ENCODE assay signal across 8 cellular contexts in the genomic region with DNA sequence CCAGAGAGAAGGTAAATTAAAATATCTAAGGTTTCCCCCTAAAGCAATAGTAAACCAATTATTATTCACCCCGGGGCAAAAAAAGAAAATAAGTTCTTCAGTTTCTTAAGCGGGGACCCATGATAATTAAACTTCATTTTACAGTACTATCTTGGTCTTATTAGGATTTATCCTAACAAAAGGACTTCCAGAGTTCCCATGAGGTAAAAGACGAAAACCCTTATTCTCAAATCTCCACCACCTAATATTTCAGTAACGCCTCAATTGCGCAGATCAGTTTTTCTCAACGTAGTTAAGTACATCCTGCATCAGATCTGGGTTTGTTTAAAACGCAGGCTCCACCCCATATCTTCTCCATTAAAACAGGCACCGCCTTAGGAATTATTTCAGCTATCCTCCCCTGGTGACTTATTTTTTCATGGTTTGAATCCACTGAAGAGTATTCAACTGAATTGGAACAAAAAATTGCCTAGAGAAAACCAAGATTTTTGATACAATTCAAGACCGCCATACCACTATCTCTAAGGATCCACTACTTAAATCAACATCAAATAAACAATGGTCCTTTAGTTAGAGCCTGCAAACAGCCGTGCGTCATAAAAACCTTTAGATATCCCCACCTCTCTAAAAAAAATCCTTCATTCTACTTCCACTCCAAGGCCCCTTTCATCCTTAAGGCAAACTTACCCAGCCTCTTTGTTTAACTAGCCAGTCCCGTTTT. TPM values are rescaled to one million over a fixed set of nuclear protein-coding genes. Genes with fewer than 3 reads are reported as not detected.
DNase-seq lines count a peak whose midpoint lies in the region; ATAC-seq and FAIRE-seq lines count a peak whose summit lies in the region.

No MANE protein-coding gene starts in this region.

- CTCF ChIA-PET in activated CD4-positive, alpha-beta T cell treated with anti-CD3 and anti-CD28 coated beads for 36 hours (lab: Charles Lee) = interaction anchor here (0.9 to 26.4 kb wide), 3 partner anchors 14 to 345 kb away, joined by 4 to 461 read pairs (median 239); a partner anchor contains a TSS

- H3K4me1 ChIP-seq in esophagus (ENCODE audit: control insufficient read depth in 2 of 2, insufficient read depth in 2 of 2, low read length in 1 of 2) = peaks cover 0 to 5% of the 10 kb centered on the region in 2 donors

- H3K27ac ChIP-seq in esophagus (ENCODE audit: low read depth in 2 of 2, low read length in 1 of 2) = peak overlapping the region; percentile 99 to 100

- H3K4me3 Mint-ChIP-seq in activated CD4-positive, alpha-beta T cell treated with anti-CD3 and anti-CD28 coated beads for 36 hours = peak overlapping the region; percentile 95

- peaks cover 2 to 19% of the 10 kb centered on the region in 2 donors for H3K36me3 ChIP-seq in esophagus (ENCODE audit: control insufficient read depth in 2 of 2, insufficient read depth in 2 of 2, low read length in 1 of 2)

- peak overlapping the region; percentile 91 to 95 for H3K4me3 ChIP-seq in esophagus (ENCODE audit: low read depth in 1 of 2, low read length in 2 of 2)

- intact Hi-C loops in activated CD4-positive, alpha-beta T cell treated with anti-CD3 and anti-CD28 coated beads for 36 hours (cut with DNase I, micrococcal nuclease) = loop anchor here (1.0 to 5.0 kb wide), 5 partner anchors 10 to 705 kb away; a partner anchor contains a TSS

- no peak for ATAC-seq in activated CD4-positive, alpha-beta T cell treated with anti-CD3 and anti-CD28 coated beads for 36 hours
- no peak for ATAC-seq in HG03457 (IDR thresholded peaks at IDR 0.05; ENCODE audit: unreplicated experiment)

- H3K27me3 Mint-ChIP-seq in activated CD4-positive, alpha-beta T cell treated with anti-CD3 and anti-CD28 coated beads for 36 hours = no peaks in the 10 kb centered on the region

- H3K27me3 ChIP-seq in esophagus (ENCODE audit: control insufficient read depth in 1 of 2, insufficient read depth in 2 of 2, low read length in 2 of 2) = no peaks in the 10 kb centered on the region

- POLR2A ChIA-PET in activated CD4-positive, alpha-beta T cell treated with anti-CD3 and anti-CD28 coated beads for 36 hours (lab: Charles Lee) = interaction anchor here (0.7 to 11.8 kb wide), 6 partner anchors 9 to 51 kb away, joined by 3 to 333 read pairs (median 38); a partner anchor contains a TSS

- DNase-seq in activated CD4-positive, alpha-beta T cell treated with anti-CD3 and anti-CD28 coated beads for 36 hours = no peak
- no peak for DNase-seq in activated CD4-positive, alpha-beta T cell treated with anti-CD3 and anti-CD28 coated beads, Interleukin-2, amount 50 U/mL, for 4 hours
- DNase-seq in SK-MEL-5 (ENCODE audit: low read depth, low spot score) (peak; percentile 64), pons (ENCODE audit: low spot score) (peak; percentile 31), HTR-8/SVneo (ENCODE audit: insufficient read length, low spot score) (no peak), NCI-H446 (lab: John Stamatoyannopoulos, UW) (no peak)

- H3K4me1 Mint-ChIP-seq in activated CD4-positive, alpha-beta T cell treated with anti-CD3 and anti-CD28 coated beads for 36 hours = peaks cover 38% of the 10 kb centered on the region

- H3K9me3 Mint-ChIP-seq in activated CD4-positive, alpha-beta T cell treated with anti-CD3 and anti-CD28 coated beads for 36 hours (ENCODE audit: low read depth) = no peaks in the 10 kb centered on the region

- no peaks in the 10 kb centered on the region for H3K9me3 ChIP-seq in esophagus (ENCODE audit: control insufficient read depth in 2 of 2, insufficient read depth in 1 of 2, low read depth in 1 of 2, low read length in 1 of 2)

- 0 to 1% methylated on average over 12 of the region's 12 CpGs for WGBS in esophagus, 2 donors

- in situ Hi-C loops in SK-MEL-5 (cut with HindIII; ENCODE audit: low pct_unique_long_range_greater_than_20kb, low sequenced_read_pairs) = loop anchor here (10.0 kb wide), 1 partner anchor 67 kb away; no protein-coding TSS in a partner anchor

- no peak for FAIRE-seq in HTR-8/SVneo (lab: Jason Lieb, UNC)

- peaks cover 70% of the 10 kb centered on the region for H3K36me3 Mint-ChIP-seq in activated CD4-positive, alpha-beta T cell treated with anti-CD3 and anti-CD28 coated beads for 36 hours (ENCODE audit: low read depth)

- H3K27ac Mint-ChIP-seq in activated CD4-positive, alpha-beta T cell treated with anti-CD3 and anti-CD28 coated beads for 36 hours = peak overlapping the region; percentile 97

RNA-seq across cellular contexts. Expression of a gene that starts 1.7 kb away (rescaled TPM):
- total RNA-seq in activated CD4-positive, alpha-beta T cell treated with anti-CD3 and anti-CD28 coated beads for 36 hours = 100 to 1,000 TPM; 185 to 265 TPM
- 123 and 130 TPM in 2 replicates for total RNA-seq in SK-MEL-5 (2014; rRNA removed; shearing (Covaris generic))
- 98.7 and 129 TPM in 2 replicates for polyA plus RNA-seq in SK-MEL-5 (2015; cell fraction: cytosol; rRNA removed)
- polyA plus RNA-seq in SK-MEL-5 (2015; cell fraction: nucleus; rRNA removed) = 356 and 382 TPM in 2 replicates
- 100 to 1,000 TPM in 1 of 2 donors, 10 to 100 TPM in 1; 99.3 to 101 TPM for polyA plus RNA-seq in esophagus

RNA-seq across cellular contexts. Expression of a gene that starts 28.5 kb away (rescaled TPM):
- under 1 TPM; 0.28 to 0.59 TPM for total RNA-seq in activated CD4-positive, alpha-beta T cell treated with anti-CD3 and anti-CD28 coated beads for 36 hours
- total RNA-seq in SK-MEL-5 (2014; rRNA removed; shearing (Covaris generic)) = 0.27 and 0.48 TPM in 2 replicates
- polyA plus RNA-seq in SK-MEL-5 (2015; cell fraction: cytosol; rRNA removed) = 1.7 and 2.3 TPM in 2 replicates
- 4.4 and 6.4 TPM in 2 replicates for polyA plus RNA-seq in SK-MEL-5 (2015; cell fraction: nucleus; rRNA removed)
- 100 to 1,000 TPM in 1 of 2 donors, 10 to 100 TPM in 1; 43.2 to 108 TPM for polyA plus RNA-seq in esophagus

RNA-seq across cellular contexts. Expression of a gene that starts 51.7 kb away (rescaled TPM):
- total RNA-seq in activated CD4-positive, alpha-beta T cell treated with anti-CD3 and anti-CD28 coated beads for 36 hours = 100 to 1,000 TPM; 197 to 240 TPM
- 101 and 108 TPM in 2 replicates for total RNA-seq in SK-MEL-5 (2014; rRNA removed; shearing (Covaris generic))
- polyA plus RNA-seq in SK-MEL-5 (2015; cell fraction: cytosol; rRNA removed) = 107 and 148 TPM in 2 replicates
- 39.9 and 44.9 TPM in 2 replicates for polyA plus RNA-seq in SK-MEL-5 (2015; cell fraction: nucleus; rRNA removed)
- 100 to 1,000 TPM; 290 to 298 TPM for polyA plus RNA-seq in esophagus

Comparison
In these comparisons a context has a peak if more than half of its experiments do, and no peak if none do; other contexts are left out.
1. DNase-seq: peak in SK-MEL-5 (single experiment) and pons (single experiment); none in activated CD4-positive, alpha-beta T cell treated with anti-CD3 and anti-CD28 coated beads for 36 hours (single experiment), activated CD4-positive, alpha-beta T cell treated with anti-CD3 and anti-CD28 coated beads, Interleukin-2, amount 50 U/mL, for 4 hours (0 of 2), HTR-8/SVneo (single experiment) and NCI-H446 (0 of 2).